ENCODE assay signal across 8 cellular contexts in the genomic region with DNA sequence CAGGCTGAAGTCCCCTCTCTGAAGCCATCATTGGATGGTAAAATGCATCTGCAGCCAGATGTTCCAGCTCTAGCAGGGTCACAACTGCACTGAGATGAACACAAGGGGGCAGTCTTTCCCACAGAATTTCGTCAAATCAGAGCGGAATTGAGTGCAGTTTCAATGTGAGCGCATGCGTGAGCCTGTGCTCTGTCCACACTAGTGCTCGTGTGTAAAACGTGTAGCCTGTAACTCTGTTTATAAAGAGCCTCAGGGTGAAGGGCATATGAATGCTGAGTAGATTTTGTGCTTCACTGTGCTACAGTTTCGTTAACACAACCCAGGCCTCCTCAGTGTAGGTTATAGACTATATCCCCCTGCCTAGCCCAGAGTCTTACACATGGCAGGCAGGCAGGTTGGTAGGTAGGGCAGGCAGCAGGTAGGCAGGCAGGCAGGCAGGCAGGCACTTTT.
DNase-seq lines count a peak whose midpoint lies in the region; ATAC-seq, FAIRE-seq and TF ChIP-seq lines count a peak whose summit lies in the region.

No MANE protein-coding gene starts in this region.

- no peak overlapping the region for H3K4me3 ChIP-seq in K562

- H2AFZ ChIP-seq in K562 (ENCODE audit: low read depth, low read length): peak overlapping the region; percentile 99

- POLR2A ChIA-PET in K562 (lab: Yijun Ruan, JAX): no interaction called here

- no peaks in the 10 kb centered on the region for H3K79me2 ChIP-seq in K562 (ENCODE audit: control insufficient read depth, insufficient read depth, low read length)

- TF ChIP-seq EP300 in K562 (IDR thresholded peaks at IDR 0.05; ENCODE audit: low read length): no peak

- no TSS peak for BruUV-seq in K562 (replicated peaks; lab: Mats Ljungman, UMichigan)

- intact Hi-C loops in K562 (cut with micrococcal nuclease): no loop called here

- DNase-seq in activated gamma-delta T cell treated with Interleukin-2 at 50 U/mL for 16 hours: peak; percentile 75
- no peak for DNase-seq in activated gamma-delta T cell (lab: John Stamatoyannopoulos, UW)
- peak; percentile 2 for DNase-seq in NCI-H128 (lab: John Stamatoyannopoulos, UW; ENCODE audit: unreplicated experiment)
- DNase-seq in T-helper 9 cell: peak; percentile 62
- DNase-seq in K562 (ENCODE audit: extremely low read depth in 1 of 4, low spot score in 3 of 4): peak; percentile 69 to 90 (median 74)
- peak; percentile 80 for DNase-seq in iPS-NIHi11 (ENCODE audit: low spot score)
- DNase-seq in stimulated activated CD4-positive, alpha-beta T cell treated with anti-CD3 and anti-CD28 coated beads, Interleukin-15, amount 100 ng/mL, for 24 hours: peak; percentile 79

- 4% methylated on average over 7 of the region's 7 CpGs for WGBS in K562 (ENCODE audit: insufficient coverage, low coverage, missing lambda C conversion rate)

- FAIRE-seq in K562 (lab: Jason Lieb, UNC): peak; percentile 97

- no peaks in the 10 kb centered on the region for H3K9me3 ChIP-seq in K562 (replicated peaks; ENCODE audit: control insufficient read depth, insufficient read depth, low read depth, low read length)

- CTCF ChIA-PET in K562 (lab: Yijun Ruan, JAX; ENCODE audit: low intra/inter-chr PET ratio): interaction anchor here (0.9 kb wide), 1 partner anchor 496 kb away, joined by 3 read pairs; no protein-coding TSS in a partner anchor

- no peak overlapping the region; the same call in 2 of the 3 replicates for H3K27ac ChIP-seq in K562 (ENCODE audit: extremely low read depth, low read depth, low read length)

- peak; percentile 81 to 85 (median 82) for TF ChIP-seq CTCF in K562 (IDR thresholded peaks at IDR 0.05 in 2 of 3, conservative IDR thresholded peaks at IDR 0.05 in 1 of 3; ENCODE audit: insufficient read depth in 2 of 3, low read depth in 1 of 3, low read length in 3 of 3)

- H3K27me3 ChIP-seq in K562 (ENCODE audit: control insufficient read depth in 2 of 2, insufficient read depth in 2 of 2, low read length in 2 of 2): no peaks in the 10 kb centered on the region

- TF ChIP-seq POLR2A in K562 (conservative IDR thresholded peaks at IDR 0.05): no peak

- in situ Hi-C loops in K562 (cut with MboI): loop anchor here (25.0 kb wide), 1 partner anchor 344 kb away; no protein-coding TSS in a partner anchor

- no peak overlapping the region for H3K9ac ChIP-seq in K562 (ENCODE audit: insufficient read depth in 1 of 2, low read depth in 2 of 2, low read length in 2 of 2)

- no peaks in the 10 kb centered on the region for H3K36me3 ChIP-seq in K562 (ENCODE audit: control insufficient read depth, insufficient read depth, low read length)

- TF ChIP-seq RAD21 in K562 (CRISPR knock-in tag; conservative IDR thresholded peaks at IDR 0.05 in 1 of 2, IDR thresholded peaks at IDR 0.05 in 1 of 2): peak; percentile 65 to 87

- ATAC-seq in HG02763 (IDR thresholded peaks at IDR 0.05; ENCODE audit: unreplicated experiment) (peak; percentile 96), K562 (peak; percentile 100)

- no peaks in the 10 kb centered on the region; a peak in 1 of 5 replicates for H3K4me1 ChIP-seq in K562 (replicated peaks in 1 of 2; ENCODE audit: control insufficient read depth in 2 of 2, insufficient read depth in 2 of 2, low read length in 2 of 2)

- no peaks in the 10 kb centered on the region for H4K20me1 ChIP-seq in K562 (replicated peaks; ENCODE audit: control insufficient read depth, insufficient read depth, low read length)

- peak overlapping the region; percentile 81 for H3K4me2 ChIP-seq in K562 (ENCODE audit: insufficient read depth, low read length)

- no peaks in the 10 kb centered on the region for H3K9me1 ChIP-seq in K562 (ENCODE audit: control insufficient read depth, insufficient read depth, low read length)

TF ChIP-seq in K562, 482 proteins besides CTCF, POLR2A, EP300 and RAD21 (continues in another document):
- TF ChIP-seq NR2F6 (CRISPR knock-in tag; IDR thresholded peaks at IDR 0.05) (no peak), HDAC2 (IDR thresholded peaks at IDR 0.05) (no peak), ZBTB34 (CRISPR knock-in tag; IDR thresholded peaks at IDR 0.05) (no peak), E2F6 (IDR thresholded peaks at IDR 0.05; ENCODE audit: borderline replicate concordance in 1 of 2, extremely low read depth in 1 of 2, insufficient read depth in 1 of 2, insufficient read length in 1 of 2, low read depth in 1 of 2, low read length in 1 of 2, poor library complexity in 1 of 2, severe bottlenecking in 1 of 2) (peak; percentile 14 to 43), ZNF830 (CRISPR knock-in tag; IDR thresholded peaks at IDR 0.05) (no peak), XRCC5 (IDR thresholded peaks at IDR 0.05; ENCODE audit: low read depth, low read length) (0 out of 2 replicates have a peak, but pooled peaks have one; percentile 46), PHF21A (IDR thresholded peaks at IDR 0.05; ENCODE audit: borderline replicate concordance, low read depth) (no peak)
- TF ChIP-seq, protein P1, sequence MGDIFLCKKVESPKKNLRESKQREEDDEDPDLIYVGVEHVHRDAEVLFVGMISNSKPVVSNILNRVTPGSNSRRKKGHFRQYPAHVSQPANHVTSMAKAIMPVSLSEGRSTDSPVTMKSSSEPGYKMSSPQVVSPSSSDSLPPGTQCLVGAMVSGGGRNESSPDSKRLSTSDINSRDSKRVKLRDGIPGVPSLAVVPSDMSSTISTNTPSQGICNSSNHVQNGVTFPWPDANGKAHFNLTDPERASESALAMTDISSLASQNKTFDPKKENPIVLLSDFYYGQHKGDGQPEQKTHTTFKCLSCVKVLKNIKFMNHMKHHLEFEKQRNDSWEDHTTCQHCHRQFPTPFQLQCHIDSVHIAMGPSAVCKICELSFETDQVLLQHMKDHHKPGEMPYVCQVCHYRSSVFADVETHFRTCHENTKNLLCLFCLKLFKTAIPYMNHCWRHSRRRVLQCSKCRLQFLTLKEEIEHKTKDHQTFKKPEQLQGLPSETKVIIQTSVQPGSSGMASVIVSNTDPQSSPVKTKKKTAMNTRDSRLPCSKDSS (IDR thresholded peaks at IDR 0.05; ENCODE audit: low read depth, partially characterized antibody): no peak
- TF ChIP-seq, protein P2, sequence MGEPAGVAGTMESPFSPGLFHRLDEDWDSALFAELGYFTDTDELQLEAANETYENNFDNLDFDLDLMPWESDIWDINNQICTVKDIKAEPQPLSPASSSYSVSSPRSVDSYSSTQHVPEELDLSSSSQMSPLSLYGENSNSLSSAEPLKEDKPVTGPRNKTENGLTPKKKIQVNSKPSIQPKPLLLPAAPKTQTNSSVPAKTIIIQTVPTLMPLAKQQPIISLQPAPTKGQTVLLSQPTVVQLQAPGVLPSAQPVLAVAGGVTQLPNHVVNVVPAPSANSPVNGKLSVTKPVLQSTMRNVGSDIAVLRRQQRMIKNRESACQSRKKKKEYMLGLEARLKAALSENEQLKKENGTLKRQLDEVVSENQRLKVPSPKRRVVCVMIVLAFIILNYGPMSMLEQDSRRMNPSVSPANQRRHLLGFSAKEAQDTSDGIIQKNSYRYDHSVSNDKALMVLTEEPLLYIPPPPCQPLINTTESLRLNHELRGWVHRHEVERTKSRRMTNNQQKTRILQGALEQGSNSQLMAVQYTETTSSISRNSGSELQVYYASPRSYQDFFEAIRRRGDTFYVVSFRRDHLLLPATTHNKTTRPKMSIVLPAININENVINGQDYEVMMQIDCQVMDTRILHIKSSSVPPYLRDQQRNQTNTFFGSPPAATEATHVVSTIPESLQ (CRISPR knock-in tag; IDR thresholded peaks at IDR 0.05): no peak
